ENCODE assay signal across 8 cellular contexts in genomic region chr4:159102623-159103405, GRCh38. TPM values are rescaled to one million over a fixed set of nuclear protein-coding genes. Genes with fewer than 3 reads are reported as not detected.
DNase-seq lines count a peak whose midpoint lies in the region; ATAC-seq and FAIRE-seq lines count a peak whose summit lies in the region.

Gene RAPGEF2 (plus strand): TSS chr4:159103079. CDS start chr4:159104163, 1,084 bp downstream.

- peak within 1 kb of the TSS; percentile 70 for H3K27ac ChIP-seq in angular gyrus (ENCODE audit: low read depth, low read length)

- DNase-seq in NCI-H1694 treated with DMSO at 0.1 percent for 48 hours (lab: John Stamatoyannopoulos, UW) (peak; percentile 73), T-helper 2 cell (peak; percentile 69 to 93 (median 82)), left ventricle myocardium superior (peak; percentile 94), pulmonary artery endothelial cell (ENCODE audit: low read depth, low spot score) (peak; percentile 82), urothelium cell line (ENCODE audit: low spot score) (peak; percentile 95)

- ATAC-seq in GM18502 (IDR thresholded peaks at IDR 0.05; ENCODE audit: poor library complexity, unreplicated experiment) (peak; percentile 85), HG02938 (IDR thresholded peaks at IDR 0.05; ENCODE audit: unreplicated experiment) (peak; percentile 74), left ventricle myocardium superior (peak; percentile 94)

- FAIRE-seq in urothelium cell line (lab: Jason Lieb, UNC) = peak; percentile 20

- intact Hi-C loops in left ventricle myocardium superior (cut with micrococcal nuclease) = loop anchor here (10.0 kb wide), 1 partner anchor 72 kb away; no protein-coding TSS in a partner anchor

RNA-seq across cellular contexts. Expression of gene RAPGEF2, which starts in this region (rescaled TPM):
- total RNA-seq in left ventricle myocardium superior (42.2 TPM), pulmonary artery endothelial cell (55.6 and 58.2 TPM in 2 replicates)

Comparison
In these comparisons a context has a peak if more than half of its experiments do, and no peak if none do; other contexts are left out.
1. Peak in every context shown above with its lines: DNase-seq, ATAC-seq and H3K27ac ChIP-seq.